ENCODE assay signal across 19 cellular contexts in genomic region chr17:40699880-40700279, GRCh38. TPM values are rescaled to one million over a fixed set of nuclear protein-coding genes. Genes with fewer than 3 reads are reported as not detected.
"Had no signal": no experiment of that assay in that cellular context is flagged by ENCODE, and none has a peak within 500 bp of the region (broad histone marks: within the 10 kb centered on the region; RNA-seq: fewer than 3 reads in every experiment).

No MANE protein-coding gene starts in this region.

- H3K27ac Mint-ChIP-seq: activated CD4-positive, alpha-beta T cell treated with anti-CD3 and anti-CD28 coated beads for 36 hours; activated T-helper 17 cell treated with anti-CD3 and anti-CD28 coated beads, Interleukin-2, amount 50 U/mL, for 72 hours; stimulated activated effector memory CD8-positive, alpha-beta T cell treated with anti-CD3 and anti-CD28 coated beads, Interleukin-12 subunit alpha, Interleukin-12 subunit beta, amount 100 ng/mL, for 72 hours had no signal

- H3K4me3 ChIP-seq: pancreas, smooth muscle cell, thyroid gland had no signal

- H3K4me1 ChIP-seq: thyroid gland had no signal

- H3K9me3 Mint-ChIP-seq: activated T-helper 17 cell treated with anti-CD3 and anti-CD28 coated beads, Interleukin-2, amount 50 U/mL, for 72 hours; brain; naive thymus-derived CD8-positive, alpha-beta T cell; stimulated activated effector memory CD8-positive, alpha-beta T cell treated with anti-CD3 and anti-CD28 coated beads, Interleukin-12 subunit alpha, Interleukin-12 subunit beta, amount 100 ng/mL, for 72 hours had no signal

- ATAC-seq: activated CD4-positive, alpha-beta T cell treated with anti-CD3 and anti-CD28 coated beads for 36 hours; activated T-helper 17 cell treated with anti-CD3 and anti-CD28 coated beads, Interleukin-2, amount 50 U/mL, for 72 hours; naive thymus-derived CD8-positive, alpha-beta T cell; stimulated activated effector memory CD8-positive, alpha-beta T cell treated with anti-CD3 and anti-CD28 coated beads, Interleukin-12 subunit alpha, Interleukin-12 subunit beta, amount 100 ng/mL, for 72 hours had no signal

- H3K27ac ChIP-seq: pancreas, thyroid gland had no signal

- H3K9me3 ChIP-seq: pancreas, thyroid gland had no signal

- H3K4me1 Mint-ChIP-seq: activated CD4-positive, alpha-beta T cell treated with anti-CD3 and anti-CD28 coated beads for 36 hours; naive thymus-derived CD8-positive, alpha-beta T cell; stimulated activated effector memory CD8-positive, alpha-beta T cell treated with anti-CD3 and anti-CD28 coated beads, Interleukin-12 subunit alpha, Interleukin-12 subunit beta, amount 100 ng/mL, for 72 hours had no signal

- DNase-seq: activated CD4-positive, alpha-beta T cell treated with anti-CD3 and anti-CD28 coated beads for 36 hours; activated naive CD4-positive, alpha-beta T cell treated with anti-CD3 and anti-CD28 coated beads, Interleukin-2, amount 50 U/mL, for 16 hours; activated T-cell treated with anti-CD3 and anti-CD28 coated beads for 4 hours; amniotic stem cell; cerebellar nuclear complex; dermis blood vessel endothelial cell; left cardiac atrium; naive thymus-derived CD8-positive, alpha-beta T cell; pancreas; T1000; thyroid gland had no signal

- H3K36me3 ChIP-seq: pancreas, thyroid gland had no signal

- H3K36me3 Mint-ChIP-seq: brain; naive thymus-derived CD8-positive, alpha-beta T cell; stimulated activated effector memory CD8-positive, alpha-beta T cell treated with anti-CD3 and anti-CD28 coated beads, Interleukin-12 subunit alpha, Interleukin-12 subunit beta, amount 100 ng/mL, for 72 hours had no signal

- H3K27me3 ChIP-seq: thyroid gland had no signal

- H3K4me3 Mint-ChIP-seq: activated CD4-positive, alpha-beta T cell treated with anti-CD3 and anti-CD28 coated beads for 36 hours; activated T-helper 17 cell treated with anti-CD3 and anti-CD28 coated beads, Interleukin-2, amount 50 U/mL, for 72 hours; naive thymus-derived CD8-positive, alpha-beta T cell; stimulated activated effector memory CD8-positive, alpha-beta T cell treated with anti-CD3 and anti-CD28 coated beads, Interleukin-12 subunit alpha, Interleukin-12 subunit beta, amount 100 ng/mL, for 72 hours had no signal

RNA-seq across cellular contexts. Expression of gene KRT24, which starts 3.7 kb away (rescaled TPM):
- total RNA-seq: activated CD4-positive, alpha-beta T cell treated with anti-CD3 and anti-CD28 coated beads for 36 hours; activated T-helper 17 cell treated with anti-CD3 and anti-CD28 coated beads, Interleukin-2, amount 50 U/mL, for 72 hours; dermis blood vessel endothelial cell; epithelial cell of proximal tubule; left cardiac atrium; lung microvascular endothelial cell; mononuclear cell; naive thymus-derived CD8-positive, alpha-beta T cell; pancreas; renal cortical epithelial cell; smooth muscle cell; thyroid gland had no signal
- polyA plus RNA-seq: naive thymus-derived CD8-positive, alpha-beta T cell; smooth muscle cell had no signal

RNA-seq across cellular contexts. Expression of gene KRT222, which starts 34.9 kb away (rescaled TPM):
- total RNA-seq: activated CD4-positive, alpha-beta T cell treated with anti-CD3 and anti-CD28 coated beads for 36 hours; activated T-helper 17 cell treated with anti-CD3 and anti-CD28 coated beads, Interleukin-2, amount 50 U/mL, for 72 hours; epithelial cell of proximal tubule; lung microvascular endothelial cell; mononuclear cell; naive thymus-derived CD8-positive, alpha-beta T cell; smooth muscle cell had no signal
- polyA plus RNA-seq: smooth muscle cell had no signal

RNA-seq across cellular contexts. Expression of gene KRT25, which starts 55.3 kb away (rescaled TPM):
- total RNA-seq: activated CD4-positive, alpha-beta T cell treated with anti-CD3 and anti-CD28 coated beads for 36 hours; activated T-helper 17 cell treated with anti-CD3 and anti-CD28 coated beads, Interleukin-2, amount 50 U/mL, for 72 hours; dermis blood vessel endothelial cell; left cardiac atrium; lung microvascular endothelial cell; mononuclear cell; naive thymus-derived CD8-positive, alpha-beta T cell; pancreas; renal cortical epithelial cell; smooth muscle cell; thyroid gland had no signal
- polyA plus RNA-seq: naive thymus-derived CD8-positive, alpha-beta T cell; pancreas; smooth muscle cell had no signal
